14 cellular contexts compared by ENCODE assay signal in the genomic region with DNA sequence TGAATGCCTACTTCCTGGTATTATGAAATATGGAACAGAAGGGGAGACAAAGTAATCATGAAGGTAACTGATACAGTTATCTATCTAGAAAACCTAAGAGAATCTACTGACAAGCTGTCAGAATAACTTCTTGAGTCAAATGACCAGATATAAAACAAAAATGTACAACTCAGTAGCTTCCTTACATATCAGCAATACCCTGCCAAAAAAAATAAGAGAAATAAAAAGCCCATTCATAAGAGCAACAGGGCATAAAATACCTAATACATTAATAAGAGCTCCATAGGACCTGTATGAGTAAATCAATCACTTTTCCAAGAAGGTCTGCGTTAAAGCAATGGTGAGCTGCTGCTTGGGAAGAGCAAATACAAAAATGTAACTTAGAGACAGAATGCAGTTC. TPM values are rescaled to one million over a fixed set of nuclear protein-coding genes. Genes with fewer than 3 reads are reported as not detected.
"Had no signal": no experiment of that assay in that cellular context is flagged by ENCODE, and none has a peak within 500 bp of the region (broad histone marks: within the 10 kb centered on the region; RNA-seq: fewer than 3 reads in every experiment).

No MANE protein-coding gene starts in this region.

- H3K9me3 Mint-ChIP-seq: activated naive CD4-positive, alpha-beta T cell treated with anti-CD3 and anti-CD28 coated beads, Interleukin-2, amount 50 U/mL, for 24 hours had no signal

- DNase-seq: activated CD4-positive, alpha-beta T cell treated with anti-CD3 and anti-CD28 coated beads, Interleukin-2, amount 50 U/mL, for 1 hour; activated CD4-positive, CD25-positive, alpha-beta regulatory T cell; activated effector memory CD4-positive, alpha-beta T cell treated with Interleukin-2 at 50 U/mL for 16 hours; activated T-cell treated with anti-CD3 and anti-CD28 coated beads for 4 hours; foreskin melanocyte; left lung; nephron progenitor cell; pancreas; retina; T-helper 2 cell had no signal

- H3K4me3 ChIP-seq: left lung, tibial nerve had no signal

- H3K9me3 ChIP-seq: left lung, pancreas, tibial nerve had no signal

- ATAC-seq: left lung had no signal

- H3K27me3 ChIP-seq: left lung, pancreas, tibial nerve had no signal

- H3K27ac Mint-ChIP-seq: activated naive CD4-positive, alpha-beta T cell treated with anti-CD3 and anti-CD28 coated beads, Interleukin-2, amount 50 U/mL, for 24 hours; nephron progenitor cell had no signal

- H3K27ac ChIP-seq: tibial nerve had no signal

- H3K4me3 Mint-ChIP-seq: activated naive CD4-positive, alpha-beta T cell treated with anti-CD3 and anti-CD28 coated beads, Interleukin-2, amount 50 U/mL, for 24 hours; nephron progenitor cell had no signal

- H3K36me3 ChIP-seq: left lung, pancreas, tibial nerve had no signal

- H3K27me3 Mint-ChIP-seq: activated naive CD4-positive, alpha-beta T cell treated with anti-CD3 and anti-CD28 coated beads, Interleukin-2, amount 50 U/mL, for 24 hours had no signal

RNA-seq across cellular contexts. Expression of a gene that starts 59.0 kb away (rescaled TPM):
- total RNA-seq: activated CD8-positive, alpha-beta memory T cell treated with anti-CD3 and anti-CD28 coated beads for 36 hours; mesenteric fat pad; tibial nerve had no signal
